25 cellular contexts compared by ENCODE assay signal in the genomic region with DNA sequence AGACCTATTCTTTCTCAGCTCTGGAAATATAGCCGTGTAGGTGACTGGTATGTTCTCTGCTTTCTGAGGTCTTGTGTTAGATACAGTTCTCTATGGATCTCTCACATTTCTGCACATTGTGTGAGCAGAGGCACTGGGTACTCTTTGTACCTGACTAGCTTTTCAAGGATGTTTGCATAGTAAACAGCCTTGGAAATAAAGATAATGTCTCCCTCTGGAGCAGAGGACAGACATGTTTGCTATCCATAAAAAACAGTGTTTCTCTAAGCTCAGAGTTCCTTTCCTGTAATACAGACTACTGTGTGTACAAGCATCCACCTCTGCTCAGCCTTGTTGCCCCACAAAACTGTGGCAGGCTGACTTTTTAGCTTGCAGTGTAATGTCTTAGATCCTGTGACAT.
DNase-seq lines count a peak whose midpoint lies in the region; ATAC-seq and TF ChIP-seq lines count a peak whose summit lies in the region.
"Had no signal": no experiment of that assay in that cellular context is flagged by ENCODE, and none has a peak within 500 bp of the region (broad histone marks: within the 10 kb centered on the region; RNA-seq: fewer than 3 reads in every experiment).

No MANE protein-coding gene starts in this region.

- no peak overlapping the region for H3K4me3 ChIP-seq in prostate gland
- H3K4me3 ChIP-seq in colonic mucosa, result no peak overlapping the region
- H3K4me3 ChIP-seq: BLaER1, GM12878, SJCRH30 had no signal

- H3K9ac ChIP-seq in colonic mucosa (ENCODE audit: low read depth in 2 of 2, low read length in 2 of 2), result no peak overlapping the region
- H3K9ac ChIP-seq: BLaER1, KMS-11 had no signal

- intact Hi-C loops in left colon (cut with DNase I, micrococcal nuclease) (no loop called here), prostate gland (cut with DNase I) (no loop called here), colonic mucosa (cut with DNase I) (no loop called here)

- H3K36me3 ChIP-seq in prostate gland (no peaks in the 10 kb centered on the region), colonic mucosa (no peaks in the 10 kb centered on the region)
- H3K36me3 ChIP-seq: BLaER1, SJCRH30 had no signal

- no peaks in the 10 kb centered on the region for H3K9me3 ChIP-seq in prostate gland
- H3K9me3 ChIP-seq in colonic mucosa, result no peaks in the 10 kb centered on the region
- H3K9me3 ChIP-seq: BLaER1, SJCRH30 had no signal

- TF ChIP-seq CTCF in prostate gland (IDR thresholded peaks at IDR 0.05) (no peak), colonic mucosa (IDR thresholded peaks at IDR 0.05) (no peak)

- H3K4me1 ChIP-seq in prostate gland (replicated peaks) (no peaks in the 10 kb centered on the region), colonic mucosa (no peaks in the 10 kb centered on the region)
- H3K4me1 ChIP-seq: BLaER1, SJCRH30 had no signal

- no peaks in the 10 kb centered on the region for H3K27me3 ChIP-seq in prostate gland (replicated peaks; ENCODE audit: insufficient read depth)
- no peaks in the 10 kb centered on the region for H3K27me3 ChIP-seq in colonic mucosa
- H3K27me3 ChIP-seq: BLaER1, SJCRH30 had no signal

- DNase-seq in NCI-H748 (lab: John Stamatoyannopoulos, UW; ENCODE audit: unreplicated experiment), result peak; percentile 9
- DNase-seq in NCI-H748 treated with DMSO at 0.1 percent for 48 hours (lab: John Stamatoyannopoulos, UW), result no peak
- DNase-seq in NCI-H526 treated with DMSO at 0.1 percent for 48 hours (lab: John Stamatoyannopoulos, UW), result peak; percentile 75
- no peak for DNase-seq in left colon
- peak; percentile 16 for DNase-seq in prostate gland (ENCODE audit: low spot score)
- no peak for DNase-seq in colonic mucosa
- DNase-seq in iPS-NIHi7 (ENCODE audit: extremely low spot score), result no peak
- DNase-seq in stimulated activated naive CD8-positive, alpha-beta T cell treated with anti-CD3 and anti-CD28 coated beads, Interleukin-15, Interleukin-2, amounts not matched to agents 100 U/mL and 50 U/mL, for 24 hours, result no peak
- DNase-seq: CD4-positive, alpha-beta T cell; GOT3; HCEC 1CT; NCI-H1048; NCI-H1417 treated with DMSO at 0.1 percent for 48 hours; NCI-H1694 treated with DMSO at 0.1 percent for 48 hours; NCI-H2171 treated with DMSO at 0.1 percent for 48 hours; NCI-H446; NCI-H524 treated with DMSO at 0.1 percent for 48 hours; NK-92 treated with Interleukin-12 subunit alpha and Interleukin-12 subunit beta, amount 100 ng/mL, for 24 hours; PC-3; SJCRH30 had no signal

- WGBS in prostate gland, result 26% methylated on average over 1 of the region's 1 CpG

- TF ChIP-seq POLR2A in prostate gland (IDR thresholded peaks at IDR 0.05), result no peak

- H3K27ac ChIP-seq in prostate gland (no peak overlapping the region), colonic mucosa (no peak overlapping the region)
- H3K27ac ChIP-seq: BLaER1, HL-60, KMS-11, SJCRH30 had no signal

- peak; percentile 88 for ATAC-seq in left colon
- ATAC-seq in stimulated activated naive CD8-positive, alpha-beta T cell treated with anti-CD3 and anti-CD28 coated beads, Interleukin-15, Interleukin-2, amounts not matched to agents 100 U/mL and 50 U/mL, for 24 hours, result no peak
- ATAC-seq: GM12878, PC-3, SK-N-SH treated with all-trans-retinoic acid at 6 μM for 48 hours had no signal

Comparison
In these comparisons a context has a peak if more than half of its experiments do, and no peak if none do; other contexts are left out.
1. DNase-seq: peak in NCI-H748 (single experiment), NCI-H526 treated with DMSO at 0.1 percent for 48 hours (single experiment) and prostate gland (single experiment); none in NCI-H748 treated with DMSO at 0.1 percent for 48 hours (single experiment), left colon (0 of 2), colonic mucosa (single experiment), iPS-NIHi7 (single experiment) and stimulated activated naive CD8-positive, alpha-beta T cell treated with anti-CD3 and anti-CD28 coated beads, Interleukin-15, Interleukin-2, amounts not matched to agents 100 U/mL and 50 U/mL, for 24 hours (single experiment).